Comparison of ENCODE assay signal across 11 cellular contexts in genomic region chr6:31567531-31568370, GRCh38. TPM values are rescaled to one million over a fixed set of nuclear protein-coding genes. Genes with fewer than 3 reads are reported as not detected.
DNase-seq lines count a peak whose midpoint lies in the region; ATAC-seq and TF ChIP-seq lines count a peak whose summit lies in the region.
"Had no signal": no experiment of that assay in that cellular context is flagged by ENCODE, and none has a peak within 500 bp of the region (broad histone marks: within the 10 kb centered on the region; RNA-seq: fewer than 3 reads in every experiment).

No MANE protein-coding gene starts in this region.

- POLR2A ChIA-PET in activated CD8-positive, alpha-beta T cell treated with anti-CD3 and anti-CD28 coated beads for 36 hours (lab: Charles Lee), result interaction anchor here (0.9 to 35.7 kb wide), 7 partner anchors 3 to 260 kb away, joined by 3 to 1181 read pairs (median 14); partner anchors contain the start of genes DDX39B, HSPA1B, LST1 and LTA

- no peak overlapping the region for H3K4me3 ChIP-seq in MG63

- peak overlapping the region; percentile 42 to 77 for H3K4me3 Mint-ChIP-seq in CD14-positive monocyte
- peak overlapping the region; percentile 54 for H3K4me3 Mint-ChIP-seq in activated CD8-positive, alpha-beta T cell treated with anti-CD3 and anti-CD28 coated beads for 36 hours
- H3K4me3 Mint-ChIP-seq in memory B cell, result peak overlapping the region; percentile 64
- H3K4me3 Mint-ChIP-seq in mesothelial cell of epicardium, result no peak overlapping the region

- H3K9me3 Mint-ChIP-seq in CD14-positive monocyte (peaks cover 0 to 2% (median 0%) of the 10 kb centered on the region in 7 donors), memory B cell (no peaks in the 10 kb centered on the region), mesothelial cell of epicardium (no peaks in the 10 kb centered on the region)
- H3K9me3 Mint-ChIP-seq in activated CD8-positive, alpha-beta T cell treated with anti-CD3 and anti-CD28 coated beads for 36 hours, result no peaks in the 10 kb centered on the region

- no peaks in the 10 kb centered on the region for H3K36me3 ChIP-seq in MG63

- intact Hi-C loops in CD14-positive monocyte (cut with micrococcal nuclease), result loop anchor here in 1 of 2 donors (1.0 kb wide), 1 partner anchor 7 kb away; no protein-coding TSS in a partner anchor
- intact Hi-C loops in activated CD8-positive, alpha-beta T cell treated with anti-CD3 and anti-CD28 coated beads for 36 hours (cut with micrococcal nuclease), result loop anchor here (1.0 to 10.0 kb wide), 2 partner anchors 8 to 257 kb away; partner anchors contain the start of gene HSPA1B
- intact Hi-C loops in cardiac septum (cut with DNase I), result no loop called here

- H3K36me3 Mint-ChIP-seq in CD14-positive monocyte (peaks cover 4 to 6% of the 10 kb centered on the region in 2 donors), memory B cell (peaks cover 20% of the 10 kb centered on the region), mesothelial cell of epicardium (no peaks in the 10 kb centered on the region)
- H3K36me3 Mint-ChIP-seq in activated CD8-positive, alpha-beta T cell treated with anti-CD3 and anti-CD28 coated beads for 36 hours (ENCODE audit: low read depth), result peaks cover 28% of the 10 kb centered on the region

- CTCF ChIA-PET in activated CD8-positive, alpha-beta T cell treated with anti-CD3 and anti-CD28 coated beads for 36 hours (lab: Charles Lee), result interaction anchor here (1.0 to 56.2 kb wide), 6 partner anchors 9 to 25 kb away, joined by 3 to 2542 read pairs (median 15); partner anchors contain the start of genes ATP6V1G2, LST1, LTB and NCR3

- TF ChIP-seq CTCF in CD14-positive monocyte (IDR thresholded peaks at IDR 0.05) (no peak), GM20000 (IDR thresholded peaks at IDR 0.05; ENCODE audit: extremely low read depth, missing control alignments) (no peak), mesothelial cell of epicardium (IDR thresholded peaks at IDR 0.05; ENCODE audit: unreplicated experiment) (no peak)
- TF ChIP-seq CTCF in activated CD8-positive, alpha-beta T cell treated with anti-CD3 and anti-CD28 coated beads for 36 hours (IDR thresholded peaks at IDR 0.05), result no peak

- H3K9me3 ChIP-seq in MG63, result no peaks in the 10 kb centered on the region

- DNase-seq in CD14-positive monocyte (ENCODE audit: low spot score) (no peak), GM20000 (ENCODE audit: low spot score) (peak; percentile 39), memory B cell (ENCODE audit: low spot score in 2 of 2) (no peak), cardiac septum (ENCODE audit: low spot score) (no peak), mesothelial cell of epicardium (ENCODE audit: low spot score in 2 of 2, unreplicated experiment in 2 of 2) (no peak), MG63 (no peak)
- peak; percentile 80 for DNase-seq in activated CD8-positive, alpha-beta T cell treated with anti-CD3 and anti-CD28 coated beads for 36 hours
- DNase-seq: stimulated activated CD4-positive, alpha-beta T cell treated with anti-CD3 and anti-CD28 coated beads, Interleukin-12 subunit alpha, Interleukin-12 subunit beta, amount 100 ng/mL, for 4 hours had no signal

- H3K27me3 Mint-ChIP-seq in CD14-positive monocyte (ENCODE audit: low read depth in 3 of 3), result peaks cover 1 to 6% (median 2%) of the 10 kb centered on the region in 3 donors
- H3K27me3 Mint-ChIP-seq in activated CD8-positive, alpha-beta T cell treated with anti-CD3 and anti-CD28 coated beads for 36 hours, result no peaks in the 10 kb centered on the region
- H3K27me3 Mint-ChIP-seq in memory B cell, result no peaks in the 10 kb centered on the region
- H3K27me3 Mint-ChIP-seq in mesothelial cell of epicardium (ENCODE audit: low read depth), result peaks cover 7% of the 10 kb centered on the region

- H3K27ac Mint-ChIP-seq in CD14-positive monocyte, result peak overlapping the region; percentile 90 to 99 (median 97)
- peak overlapping the region; percentile 91 for H3K27ac Mint-ChIP-seq in activated CD8-positive, alpha-beta T cell treated with anti-CD3 and anti-CD28 coated beads for 36 hours
- H3K27ac Mint-ChIP-seq in memory B cell, result peak overlapping the region; percentile 98
- no peak overlapping the region for H3K27ac Mint-ChIP-seq in mesothelial cell of epicardium

- H3K27me3 ChIP-seq in MG63, result no peaks in the 10 kb centered on the region

- peak; percentile 22 for ATAC-seq in activated CD8-positive, alpha-beta T cell treated with anti-CD3 and anti-CD28 coated beads for 36 hours
- no peak for ATAC-seq in memory B cell (ENCODE audit: low read depth)
- no peak for ATAC-seq in GM19452 (IDR thresholded peaks at IDR 0.05; ENCODE audit: unreplicated experiment)

- H3K4me1 Mint-ChIP-seq in CD14-positive monocyte, result peaks cover 59% of the 10 kb centered on the region
- peaks cover 72% of the 10 kb centered on the region for H3K4me1 Mint-ChIP-seq in activated CD8-positive, alpha-beta T cell treated with anti-CD3 and anti-CD28 coated beads for 36 hours (ENCODE audit: low read depth)
- peaks cover 56% of the 10 kb centered on the region for H3K4me1 Mint-ChIP-seq in memory B cell
- no peaks in the 10 kb centered on the region for H3K4me1 Mint-ChIP-seq in mesothelial cell of epicardium

RNA-seq across cellular contexts. Expression of gene LTA, which starts 4.3 kb away (rescaled TPM):
- under 1 TPM in 1 of 2 donors, not detected in 1; 0.26 TPM for polyA plus RNA-seq in CD14-positive monocyte
- total RNA-seq in activated CD8-positive, alpha-beta T cell treated with anti-CD3 and anti-CD28 coated beads for 36 hours, result 100 to 1,000 TPM; 713 to 724 TPM
- total RNA-seq in cardiac septum (not detected), mesothelial cell of epicardium (0.16 to 0.18 TPM in 2 of 3 replicates, not detected in the other)
- not detected in 2 replicates for total RNA-seq in MG63 (2014; rRNA removed; shearing (Covaris generic); ENCODE audit: low replicate concordance)
- total RNA-seq: cerebellum had no signal
- polyA plus RNA-seq: neural cell had no signal

RNA-seq across cellular contexts. Expression of gene TNF, which starts 7.6 kb away (rescaled TPM):
- polyA plus RNA-seq in CD14-positive monocyte, result 10 to 100 TPM in 1 of 2 donors, 1 to 10 TPM in 1; 9.6 to 13.7 TPM
- total RNA-seq in activated CD8-positive, alpha-beta T cell treated with anti-CD3 and anti-CD28 coated beads for 36 hours, result 10 to 100 TPM; 89.2 to 92.5 TPM
- 0.38 TPM for total RNA-seq in cardiac septum
- 0.52 to 0.60 TPM (median 0.60 TPM) in 3 replicates for total RNA-seq in mesothelial cell of epicardium
- total RNA-seq in MG63 (2014; rRNA removed; shearing (Covaris generic); ENCODE audit: low replicate concordance), result not detected in 2 replicates
- polyA plus RNA-seq: neural cell had no signal

RNA-seq across cellular contexts. Expression of gene LTB, which starts 14.5 kb away (rescaled TPM):
- polyA plus RNA-seq in CD14-positive monocyte, result 10 to 100 TPM; 21.6 to 25.5 TPM
- total RNA-seq in activated CD8-positive, alpha-beta T cell treated with anti-CD3 and anti-CD28 coated beads for 36 hours, result 100 to 1,000 TPM; 368 to 375 TPM
- total RNA-seq in cardiac septum (0.86 TPM), mesothelial cell of epicardium (0.32 TPM in 1 of 3 replicates, not detected in the others)
- total RNA-seq in MG63 (2014; rRNA removed; shearing (Covaris generic); ENCODE audit: low replicate concordance), result not detected in 2 replicates
- total RNA-seq: cerebellum had no signal
- polyA plus RNA-seq: neural cell had no signal

RNA-seq across cellular contexts. Expression of gene LST1, which starts 18.3 kb away (rescaled TPM):
- 1,000 to 10,000 TPM; 1,103 to 1,202 TPM for polyA plus RNA-seq in CD14-positive monocyte
- total RNA-seq in activated CD8-positive, alpha-beta T cell treated with anti-CD3 and anti-CD28 coated beads for 36 hours, result 10 to 100 TPM; 40.4 to 43.6 TPM
- total RNA-seq in cardiac septum, result 5.4 TPM
- total RNA-seq in mesothelial cell of epicardium, result 0.60 to 0.77 TPM in 2 of 3 replicates, not detected in the other
- not detected in 2 replicates for total RNA-seq in MG63 (2014; rRNA removed; shearing (Covaris generic); ENCODE audit: low replicate concordance)
- polyA plus RNA-seq: neural cell had no signal

RNA-seq across cellular contexts. Expression of gene NFKBIL1, which starts 20.3 kb away (rescaled TPM):
- 10 to 100 TPM in 1 of 2 donors, 1 to 10 TPM in 1; 7.7 to 10.3 TPM for polyA plus RNA-seq in CD14-positive monocyte
- total RNA-seq in activated CD8-positive, alpha-beta T cell treated with anti-CD3 and anti-CD28 coated beads for 36 hours, result 10 to 100 TPM; 11.3 to 13.0 TPM
- total RNA-seq in cardiac septum (9.5 TPM), mesothelial cell of epicardium (27.7 to 28.2 TPM (median 28.1 TPM) in 3 replicates)
- total RNA-seq in MG63 (2014; rRNA removed; shearing (Covaris generic); ENCODE audit: low replicate concordance), result 19.7 and 29.3 TPM in 2 replicates

Comparison
In these comparisons a context has a peak if more than half of its experiments do, and no peak if none do; other contexts are left out.
1. DNase-seq: peak in GM20000 (single experiment) and activated CD8-positive, alpha-beta T cell treated with anti-CD3 and anti-CD28 coated beads for 36 hours (single experiment); none in CD14-positive monocyte (single experiment), memory B cell (0 of 2), cardiac septum (single experiment), mesothelial cell of epicardium (0 of 2) and MG63 (single experiment).
2. RNA of gene LTA, which starts 4.3 kb away (total RNA-seq): 713 to 724 TPM in activated CD8-positive, alpha-beta T cell treated with anti-CD3 and anti-CD28 coated beads for 36 hours; 0.16 to 0.18 TPM in mesothelial cell of epicardium, not detected in cardiac septum (single experiment) and not detected in MG63; every median in the first group is over 100 times any median in the second.
3. RNA of gene TNF, which starts 7.6 kb away (total RNA-seq): 89.2 to 92.5 TPM in activated CD8-positive, alpha-beta T cell treated with anti-CD3 and anti-CD28 coated beads for 36 hours; 0.52 to 0.60 TPM in mesothelial cell of epicardium, 0.38 TPM in cardiac septum (single experiment) and not detected in MG63; every median in the first group is over 10 times any median in the second.
4. RNA of gene LTB, which starts 14.5 kb away (total RNA-seq): 368 to 375 TPM in activated CD8-positive, alpha-beta T cell treated with anti-CD3 and anti-CD28 coated beads for 36 hours; 0.86 TPM in cardiac septum (single experiment), 0.32 TPM in mesothelial cell of epicardium and not detected in MG63; every median in the first group is over 100 times any median in the second.